In the genomic region with DNA sequence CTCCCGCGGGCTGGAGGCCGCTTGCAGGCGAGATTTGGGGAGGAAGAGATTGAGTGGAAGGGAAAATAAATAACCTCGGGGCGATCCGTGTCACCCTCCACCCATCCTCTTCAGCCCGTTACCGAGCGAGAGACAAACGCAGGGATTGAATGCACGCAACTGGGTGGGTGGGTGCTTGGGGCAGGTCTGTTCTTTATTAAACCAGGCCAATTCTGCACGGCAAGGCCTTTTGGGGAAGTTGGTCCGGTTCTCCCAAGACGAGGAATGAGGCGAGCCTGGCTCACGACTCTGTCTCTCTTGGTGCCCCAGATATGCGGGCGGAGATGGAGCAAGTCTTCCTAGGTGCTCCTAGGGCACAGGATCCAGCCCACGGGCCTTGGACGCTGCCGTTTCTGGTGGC, we compare ENCODE assay signal across 8 cellular contexts. TPM values are rescaled to one million over a fixed set of nuclear protein-coding genes. Genes with fewer than 3 reads are reported as not detected.
DNase-seq lines count a peak whose midpoint lies in the region; ATAC-seq, FAIRE-seq and TF ChIP-seq lines count a peak whose summit lies in the region.

No MANE protein-coding gene starts in this region.

- H4K20me1 ChIP-seq in HepG2 (ENCODE audit: insufficient read depth, low read length): no peaks in the 10 kb centered on the region; the same call in 1 of the 2 replicates

- POLR2A ChIA-PET in MCF 10A (lab: Yijun Ruan, JAX): no interaction called here
- POLR2A ChIA-PET in WTC11 (lab: Charles Lee): no interaction called here
- POLR2A ChIA-PET in HepG2 (lab: Yijun Ruan, JAX): no interaction called here

- H3K36me3 ChIP-seq in HepG2 (replicated peaks in 1 of 2; ENCODE audit: control insufficient read depth in 1 of 2, insufficient read depth in 2 of 2, low read length in 2 of 2): no peaks in the 10 kb centered on the region

- H3K4me2 ChIP-seq in HepG2 (ENCODE audit: low read depth, low read length): no peak overlapping the region

- H3K4me3 Mint-ChIP-seq in MCF 10A (ENCODE audit: unreplicated experiment) (no peak overlapping the region), WTC11 (peak overlapping the region; percentile 61)

- H3K27me3 Mint-ChIP-seq in MCF 10A (ENCODE audit: insufficient read depth, unreplicated experiment) (peaks cover 97% of the 10 kb centered on the region), WTC11 (ENCODE audit: low read depth) (peaks cover 100% of the 10 kb centered on the region; the same call in 1 of the 2 replicates)

- in situ Hi-C loops in T47D (cut with HindIII; ENCODE audit: low pct_unique_long_range_greater_than_20kb, low sequenced_read_pairs): no loop called here
- in situ Hi-C loops in HepG2 (cut with HindIII; ENCODE audit: extremely low pct_ligation_motif_present, low pct_unique_long_range_greater_than_20kb): loop anchor here (5.0 kb wide), 1 partner anchor 584 kb away; no protein-coding TSS in a partner anchor

- H2AFZ ChIP-seq in HepG2 (ENCODE audit: low read length): no peak overlapping the region

- TF ChIP-seq POLR2A in HepG2 (IDR thresholded peaks at IDR 0.05; ENCODE audit: insufficient read depth in 1 of 2, low read depth in 2 of 2, low read length in 2 of 2): no peak

- H3K9ac ChIP-seq in HepG2 (ENCODE audit: insufficient read depth, low read depth, low read length): no peak overlapping the region

- no peaks in the 10 kb centered on the region for H3K9me3 ChIP-seq in HepG2 (ENCODE audit: low read length)

- WGBS in HepG2 (ENCODE audit: low lambda C conversion rate): 45% methylated on average over 22 of the region's 22 CpGs

- intact Hi-C loops in MCF 10A (cut with micrococcal nuclease) (no loop called here), HepG2 (cut with micrococcal nuclease; ENCODE audit: unreplicated experiment) (no loop called here)

- TF ChIP-seq EP300 in HepG2 (IDR thresholded peaks at IDR 0.05; ENCODE audit: low read depth in 2 of 2, low read length in 2 of 2): no peak
- TF ChIP-seq EP300 in HepG2 (CRISPR knock-in tag; IDR thresholded peaks at IDR 0.05; ENCODE audit: borderline replicate concordance): no peak

- no peaks in the 10 kb centered on the region for H3K79me2 ChIP-seq in HepG2 (ENCODE audit: insufficient read depth, low read length)

- no peaks in the 10 kb centered on the region for H3K4me1 Mint-ChIP-seq in MCF 10A (ENCODE audit: insufficient read depth, unreplicated experiment)
- H3K4me1 Mint-ChIP-seq in WTC11: peaks cover 29% of the 10 kb centered on the region

- CTCF ChIA-PET in MCF 10A (lab: Yijun Ruan, JAX) (no interaction called here), WTC11 (lab: Charles Lee) (no interaction called here), HepG2 (lab: Yijun Ruan, JAX; ENCODE audit: low intra/inter-chr PET ratio, low total read pairs) (no interaction called here)

- ATAC-seq in WTC11: no peak
- no peak for ATAC-seq in HepG2
- no peak for ATAC-seq in GM21381 (IDR thresholded peaks at IDR 0.05; ENCODE audit: unreplicated experiment)
- ATAC-seq in HG03159 (IDR thresholded peaks at IDR 0.05; ENCODE audit: unreplicated experiment): no peak

- FAIRE-seq in HepG2 (lab: Jason Lieb, UNC) (no peak), urothelium cell line (lab: Jason Lieb, UNC) (no peak)

- H3K36me3 Mint-ChIP-seq in MCF 10A (ENCODE audit: insufficient read depth, unreplicated experiment) (no peaks in the 10 kb centered on the region), WTC11 (0 out of 2 replicates have a peak, but pooled peaks cover 5% of the 10 kb centered on the region)

- BruUV-seq in MCF 10A (replicated peaks; lab: Mats Ljungman, UMichigan) (no TSS peak), HepG2 (replicated peaks; lab: Mats Ljungman, UMichigan) (no TSS peak)

- no peak overlapping the region for H3K27ac ChIP-seq in HepG2 (ENCODE audit: extremely low read length, insufficient read depth, low read length)

- no peak overlapping the region for H3K4me3 ChIP-seq in HepG2 (replicated peaks in 1 of 3; ENCODE audit: insufficient read depth in 1 of 3, low read depth in 2 of 3, low read length in 3 of 3)

- TF ChIP-seq CTCF in MCF 10A (IDR thresholded peaks at IDR 0.05; ENCODE audit: unreplicated experiment) (no peak), WTC11 (IDR thresholded peaks at IDR 0.05) (no peak), HepG2 (CRISPR knock-in tag; IDR thresholded peaks at IDR 0.05) (no peak)

- peaks cover 23% of the 10 kb centered on the region for H3K4me1 ChIP-seq in HepG2 (ENCODE audit: insufficient read depth, low read length)

- no peak for TF ChIP-seq RAD21 in HepG2 (CRISPR knock-in tag; IDR thresholded peaks at IDR 0.05)

- DNase-seq in T47D (ENCODE audit: low read depth in 1 of 2, low spot score in 1 of 2) (peak; percentile 60 to 70), MCF 10A (ENCODE audit: unreplicated experiment) (no peak), WTC11 (ENCODE audit: low spot score) (no peak), HepG2 (ENCODE audit: low spot score) (no peak), urothelium cell line (ENCODE audit: low spot score) (peak; percentile 52), NCI-H1694 treated with DMSO at 0.1 percent for 48 hours (lab: John Stamatoyannopoulos, UW) (no peak)

- H3K9me3 Mint-ChIP-seq in MCF 10A (ENCODE audit: unreplicated experiment) (no peaks in the 10 kb centered on the region), WTC11 (no peaks in the 10 kb centered on the region)

- H3K27me3 ChIP-seq in HepG2 (ENCODE audit: control insufficient read depth in 1 of 2, insufficient read depth in 2 of 2, low read length in 2 of 2): peaks cover 23 to 95% of the 10 kb centered on the region in 2 experiments; a peak in 4 of 5 replicates

- H3K27ac Mint-ChIP-seq in MCF 10A (ENCODE audit: low read depth, unreplicated experiment): no peak overlapping the region
- no peak overlapping the region for H3K27ac Mint-ChIP-seq in WTC11

RNA-seq across cellular contexts. Expression of a gene that starts 0.4 kb away (rescaled TPM):
- total RNA-seq in MCF 10A (2022) (not detected in 2 replicates), WTC11 (2021) (0.14 TPM in 1 of 3 replicates, not detected in the others), HepG2 (2016; rRNA removed; fragmentation: Illumina TruSeq; extraction: Trizol) (not detected in 2 replicates)
- not detected in 2 replicates for total RNA-seq in HepG2 (2016; cell fraction: cytosol; rRNA removed; fragmentation: Illumina TruSeq; extraction: Trizol; ENCODE audit: low read depth)
- total RNA-seq in HepG2 (2016; cell fraction: insoluble cytoplasmic fraction; rRNA removed; fragmentation: Illumina TruSeq; extraction: Trizol): not detected in 2 replicates
- not detected in 2 replicates for total RNA-seq in HepG2 (2016; cell fraction: membrane; rRNA removed; fragmentation: Illumina TruSeq; extraction: Trizol)
- total RNA-seq in HepG2 (2016; cell fraction: nucleus; rRNA removed; fragmentation: Illumina TruSeq; extraction: Trizol): not detected in 2 replicates
- 0.04 and 0.08 TPM in 2 replicates for polyA plus RNA-seq in HepG2 (2011; rRNA removed)
- not detected in 2 replicates for polyA plus RNA-seq in HepG2 (2011; cell fraction: cytosol; rRNA removed)
- polyA plus RNA-seq in HepG2 (2011; cell fraction: nucleus; rRNA removed): not detected in 2 replicates
- not detected in 2 replicates for polyA plus RNA-seq in HepG2 (2012)
- not detected in 2 replicates for polyA plus RNA-seq in HepG2 (2016; cell fraction: cytosol; fragmentation: Illumina TruSeq; extraction: Trizol; ENCODE audit: low read depth)
- not detected in 2 replicates for polyA plus RNA-seq in HepG2 (2016; cell fraction: insoluble cytoplasmic fraction; fragmentation: Illumina TruSeq; extraction: Trizol; ENCODE audit: low read depth)
- polyA plus RNA-seq in HepG2 (2016; cell fraction: membrane; fragmentation: Illumina TruSeq; extraction: Trizol; ENCODE audit: low read depth): not detected in 2 replicates
- not detected in 2 replicates for polyA plus RNA-seq in HepG2 (2016; cell fraction: nucleus; fragmentation: Illumina TruSeq; extraction: Trizol; ENCODE audit: insufficient read depth, low read depth)
- 8.9 TPM in 1 of 2 replicates, not detected in the other for polyA minus RNA-seq in HepG2 (2011; rRNA and poly(A)+ RNA removed; ENCODE audit: low replicate concordance)
- not detected in 2 replicates for polyA minus RNA-seq in HepG2 (2011; cell fraction: cytosol; rRNA and poly(A)+ RNA removed)
- polyA minus RNA-seq in HepG2 (2011; cell fraction: nucleus; rRNA and poly(A)+ RNA removed): not detected in 2 replicates

RNA-seq across cellular contexts. Expression of a gene that starts 3.9 kb away (rescaled TPM):
- not detected in 2 replicates for total RNA-seq in MCF 10A (2022)
- total RNA-seq in WTC11 (2021): not detected in 3 replicates
- not detected in 2 replicates for total RNA-seq in HepG2 (2016; rRNA removed; fragmentation: Illumina TruSeq; extraction: Trizol)
- total RNA-seq in HepG2 (2016; cell fraction: cytosol; rRNA removed; fragmentation: Illumina TruSeq; extraction: Trizol; ENCODE audit: low read depth): not detected in 2 replicates
- total RNA-seq in HepG2 (2016; cell fraction: insoluble cytoplasmic fraction; rRNA removed; fragmentation: Illumina TruSeq; extraction: Trizol): not detected in 2 replicates
- not detected in 2 replicates for total RNA-seq in HepG2 (2016; cell fraction: membrane; rRNA removed; fragmentation: Illumina TruSeq; extraction: Trizol)
- total RNA-seq in HepG2 (2016; cell fraction: nucleus; rRNA removed; fragmentation: Illumina TruSeq; extraction: Trizol): not detected in 2 replicates
- polyA plus RNA-seq in HepG2 (2011; rRNA removed): not detected in 2 replicates
- not detected in 2 replicates for polyA plus RNA-seq in HepG2 (2011; cell fraction: cytosol; rRNA removed)
- polyA plus RNA-seq in HepG2 (2011; cell fraction: nucleus; rRNA removed): not detected in 2 replicates
- polyA plus RNA-seq in HepG2 (2012): not detected in 2 replicates
- polyA plus RNA-seq in HepG2 (2016; cell fraction: cytosol; fragmentation: Illumina TruSeq; extraction: Trizol; ENCODE audit: low read depth): not detected in 2 replicates
- polyA plus RNA-seq in HepG2 (2016; cell fraction: insoluble cytoplasmic fraction; fragmentation: Illumina TruSeq; extraction: Trizol; ENCODE audit: low read depth): not detected in 2 replicates
- not detected in 2 replicates for polyA plus RNA-seq in HepG2 (2016; cell fraction: membrane; fragmentation: Illumina TruSeq; extraction: Trizol; ENCODE audit: low read depth)
- polyA plus RNA-seq in HepG2 (2016; cell fraction: nucleus; fragmentation: Illumina TruSeq; extraction: Trizol; ENCODE audit: insufficient read depth, low read depth): not detected in 2 replicates
- polyA minus RNA-seq in HepG2 (2011; rRNA and poly(A)+ RNA removed; ENCODE audit: low replicate concordance): 0.19 TPM in 1 of 2 replicates, not detected in the other
- not detected in 2 replicates for polyA minus RNA-seq in HepG2 (2011; cell fraction: cytosol; rRNA and poly(A)+ RNA removed)
- polyA minus RNA-seq in HepG2 (2011; cell fraction: nucleus; rRNA and poly(A)+ RNA removed): not detected in 2 replicates

RNA-seq across cellular contexts. Expression of a gene that starts 6.4 kb away (rescaled TPM):
- total RNA-seq in MCF 10A (2022): 0.37 TPM in 1 of 2 replicates, not detected in the other
- 0.11 TPM in 1 of 3 replicates, not detected in the others for total RNA-seq in WTC11 (2021)
- total RNA-seq in HepG2 (2016; rRNA removed; fragmentation: Illumina TruSeq; extraction: Trizol): not detected in 2 replicates
- total RNA-seq in HepG2 (2016; cell fraction: cytosol; rRNA removed; fragmentation: Illumina TruSeq; extraction: Trizol; ENCODE audit: low read depth): not detected in 2 replicates
- total RNA-seq in HepG2 (2016; cell fraction: insoluble cytoplasmic fraction; rRNA removed; fragmentation: Illumina TruSeq; extraction: Trizol): not detected in 2 replicates
- total RNA-seq in HepG2 (2016; cell fraction: membrane; rRNA removed; fragmentation: Illumina TruSeq; extraction: Trizol): not detected in 2 replicates
- total RNA-seq in HepG2 (2016; cell fraction: nucleus; rRNA removed; fragmentation: Illumina TruSeq; extraction: Trizol): not detected in 2 replicates
- polyA plus RNA-seq in HepG2 (2011; rRNA removed): not detected in 2 replicates
- not detected in 2 replicates for polyA plus RNA-seq in HepG2 (2011; cell fraction: cytosol; rRNA removed)
- not detected in 2 replicates for polyA plus RNA-seq in HepG2 (2011; cell fraction: nucleus; rRNA removed)
- not detected in 2 replicates for polyA plus RNA-seq in HepG2 (2012)
- polyA plus RNA-seq in HepG2 (2016; cell fraction: cytosol; fragmentation: Illumina TruSeq; extraction: Trizol; ENCODE audit: low read depth): not detected in 2 replicates
- not detected in 2 replicates for polyA plus RNA-seq in HepG2 (2016; cell fraction: insoluble cytoplasmic fraction; fragmentation: Illumina TruSeq; extraction: Trizol; ENCODE audit: low read depth)
- not detected in 2 replicates for polyA plus RNA-seq in HepG2 (2016; cell fraction: membrane; fragmentation: Illumina TruSeq; extraction: Trizol; ENCODE audit: low read depth)
- not detected in 2 replicates for polyA plus RNA-seq in HepG2 (2016; cell fraction: nucleus; fragmentation: Illumina TruSeq; extraction: Trizol; ENCODE audit: insufficient read depth, low read depth)
- 3.5 TPM in 1 of 2 replicates, not detected in the other for polyA minus RNA-seq in HepG2 (2011; rRNA and poly(A)+ RNA removed; ENCODE audit: low replicate concordance)
- not detected in 2 replicates for polyA minus RNA-seq in HepG2 (2011; cell fraction: cytosol; rRNA and poly(A)+ RNA removed)
- not detected in 2 replicates for polyA minus RNA-seq in HepG2 (2011; cell fraction: nucleus; rRNA and poly(A)+ RNA removed)

RNA-seq across cellular contexts. Expression of a gene that starts 14.9 kb away (rescaled TPM):
- total RNA-seq in MCF 10A (2022): 1.4 and 2.5 TPM in 2 replicates
- 0.09 to 0.24 TPM (median 0.09 TPM) in 3 replicates for total RNA-seq in WTC11 (2021)
- total RNA-seq in HepG2 (2016; rRNA removed; fragmentation: Illumina TruSeq; extraction: Trizol): not detected in 2 replicates
- not detected in 2 replicates for total RNA-seq in HepG2 (2016; cell fraction: cytosol; rRNA removed; fragmentation: Illumina TruSeq; extraction: Trizol; ENCODE audit: low read depth)
- total RNA-seq in HepG2 (2016; cell fraction: insoluble cytoplasmic fraction; rRNA removed; fragmentation: Illumina TruSeq; extraction: Trizol): not detected in 2 replicates
- total RNA-seq in HepG2 (2016; cell fraction: membrane; rRNA removed; fragmentation: Illumina TruSeq; extraction: Trizol): not detected in 2 replicates
- total RNA-seq in HepG2 (2016; cell fraction: nucleus; rRNA removed; fragmentation: Illumina TruSeq; extraction: Trizol): not detected in 2 replicates
- not detected in 2 replicates for polyA plus RNA-seq in HepG2 (2011; rRNA removed)
- polyA plus RNA-seq in HepG2 (2011; cell fraction: cytosol; rRNA removed): 0.01 TPM in 1 of 2 replicates, not detected in the other
- not detected in 2 replicates for polyA plus RNA-seq in HepG2 (2011; cell fraction: nucleus; rRNA removed)
- not detected in 2 replicates for polyA plus RNA-seq in HepG2 (2012)
- polyA plus RNA-seq in HepG2 (2016; cell fraction: cytosol; fragmentation: Illumina TruSeq; extraction: Trizol; ENCODE audit: low read depth): not detected in 2 replicates
- polyA plus RNA-seq in HepG2 (2016; cell fraction: insoluble cytoplasmic fraction; fragmentation: Illumina TruSeq; extraction: Trizol; ENCODE audit: low read depth): not detected in 2 replicates
- polyA plus RNA-seq in HepG2 (2016; cell fraction: membrane; fragmentation: Illumina TruSeq; extraction: Trizol; ENCODE audit: low read depth): not detected in 2 replicates
- polyA plus RNA-seq in HepG2 (2016; cell fraction: nucleus; fragmentation: Illumina TruSeq; extraction: Trizol; ENCODE audit: insufficient read depth, low read depth): not detected in 2 replicates
- polyA minus RNA-seq in HepG2 (2011; rRNA and poly(A)+ RNA removed; ENCODE audit: low replicate concordance): 0.06 and 0.49 TPM in 2 replicates
- polyA minus RNA-seq in HepG2 (2011; cell fraction: cytosol; rRNA and poly(A)+ RNA removed): not detected in 2 replicates
- polyA minus RNA-seq in HepG2 (2011; cell fraction: nucleus; rRNA and poly(A)+ RNA removed): not detected in 2 replicates

RNA-seq across cellular contexts. Expression of a gene that starts 17.6 kb away (rescaled TPM):
- total RNA-seq in MCF 10A (2022): not detected in 2 replicates
- total RNA-seq in WTC11 (2021): not detected in 3 replicates
- total RNA-seq in HepG2 (2016; rRNA removed; fragmentation: Illumina TruSeq; extraction: Trizol): not detected in 2 replicates
- not detected in 2 replicates for total RNA-seq in HepG2 (2016; cell fraction: cytosol; rRNA removed; fragmentation: Illumina TruSeq; extraction: Trizol; ENCODE audit: low read depth)
- total RNA-seq in HepG2 (2016; cell fraction: insoluble cytoplasmic fraction; rRNA removed; fragmentation: Illumina TruSeq; extraction: Trizol): not detected in 2 replicates
- total RNA-seq in HepG2 (2016; cell fraction: membrane; rRNA removed; fragmentation: Illumina TruSeq; extraction: Trizol): not detected in 2 replicates
- total RNA-seq in HepG2 (2016; cell fraction: nucleus; rRNA removed; fragmentation: Illumina TruSeq; extraction: Trizol): not detected in 2 replicates
- not detected in 2 replicates for polyA plus RNA-seq in HepG2 (2011; rRNA removed)
- not detected in 2 replicates for polyA plus RNA-seq in HepG2 (2011; cell fraction: cytosol; rRNA removed)
- polyA plus RNA-seq in HepG2 (2011; cell fraction: nucleus; rRNA removed): not detected in 2 replicates
- polyA plus RNA-seq in HepG2 (2012): not detected in 2 replicates
- polyA plus RNA-seq in HepG2 (2016; cell fraction: cytosol; fragmentation: Illumina TruSeq; extraction: Trizol; ENCODE audit: low read depth): not detected in 2 replicates
- polyA plus RNA-seq in HepG2 (2016; cell fraction: insoluble cytoplasmic fraction; fragmentation: Illumina TruSeq; extraction: Trizol; ENCODE audit: low read depth): not detected in 2 replicates
- not detected in 2 replicates for polyA plus RNA-seq in HepG2 (2016; cell fraction: membrane; fragmentation: Illumina TruSeq; extraction: Trizol; ENCODE audit: low read depth)
- not detected in 2 replicates for polyA plus RNA-seq in HepG2 (2016; cell fraction: nucleus; fragmentation: Illumina TruSeq; extraction: Trizol; ENCODE audit: insufficient read depth, low read depth)
- 0.49 TPM in 1 of 2 replicates, not detected in the other for polyA minus RNA-seq in HepG2 (2011; rRNA and poly(A)+ RNA removed; ENCODE audit: low replicate concordance)
- polyA minus RNA-seq in HepG2 (2011; cell fraction: cytosol; rRNA and poly(A)+ RNA removed): not detected in 2 replicates
- polyA minus RNA-seq in HepG2 (2011; cell fraction: nucleus; rRNA and poly(A)+ RNA removed): not detected in 2 replicates

Comparison
In these comparisons a context has a peak if more than half of its experiments do, and no peak if none do; other contexts are left out.
1. DNase-seq: peak in T47D (2 of 2) and urothelium cell line (single experiment); none in MCF 10A (single experiment), WTC11 (single experiment), HepG2 (single experiment) and NCI-H1694 treated with DMSO at 0.1 percent for 48 hours (single experiment).